In genomic region chr7:10973942-10974716, GRCh38 we compare ENCODE assay signal across 8 cellular contexts. TPM values are rescaled to one million over a fixed set of nuclear protein-coding genes. Genes with fewer than 3 reads are reported as not detected.
DNase-seq lines count a peak whose midpoint lies in the region; ATAC-seq lines count a peak whose summit lies in the region.

No MANE protein-coding gene starts in this region.

- peak in 1 of 3 donors; percentile 41 for DNase-seq in CD4-positive, CD25-positive, alpha-beta regulatory T cell
- DNase-seq in NCI-H82 treated with DMSO at 0.1 percent for 48 hours (lab: John Stamatoyannopoulos, UW; ENCODE audit: unreplicated experiment) (peak; percentile 24), left ventricle myocardium superior (peak; percentile 57), posterior cingulate gyrus (peak in 6 of 10 donors; percentile 14 to 80 (median 48)), NCI-H2081 (lab: John Stamatoyannopoulos, UW) (no peak)
- peak; percentile 22 for DNase-seq in activated naive CD8-positive, alpha-beta T cell treated with anti-CD3 and anti-CD28 coated beads for 36 hours

- H3K9me3 Mint-ChIP-seq in CD4-positive, CD25-positive, alpha-beta regulatory T cell: peaks cover 0 to under 1% (median 0%) of the 10 kb centered on the region in 7 donors
- peaks cover 1% of the 10 kb centered on the region for H3K9me3 Mint-ChIP-seq in activated naive CD8-positive, alpha-beta T cell treated with anti-CD3 and anti-CD28 coated beads for 36 hours

- peaks cover 5% of the 10 kb centered on the region for H3K27me3 ChIP-seq in CD4-positive, CD25-positive, alpha-beta regulatory T cell (ENCODE audit: control insufficient read depth, insufficient read depth, low read length)

- H3K9me3 ChIP-seq in CD4-positive, CD25-positive, alpha-beta regulatory T cell (ENCODE audit: control insufficient read depth in 2 of 2, low read length in 2 of 2): no peaks in the 10 kb centered on the region

- H3K4me3 Mint-ChIP-seq in CD4-positive, CD25-positive, alpha-beta regulatory T cell: peak overlapping the region; percentile 93 to 98 (median 96)
- peak overlapping the region; percentile 95 for H3K4me3 Mint-ChIP-seq in activated naive CD8-positive, alpha-beta T cell treated with anti-CD3 and anti-CD28 coated beads for 36 hours

- peaks cover 28 to 56% (median 37%) of the 10 kb centered on the region in 4 donors for H3K4me1 Mint-ChIP-seq in CD4-positive, CD25-positive, alpha-beta regulatory T cell
- H3K4me1 Mint-ChIP-seq in activated naive CD8-positive, alpha-beta T cell treated with anti-CD3 and anti-CD28 coated beads for 36 hours: peaks cover 36% of the 10 kb centered on the region

- peak overlapping the region; percentile 90 for H3K4me3 ChIP-seq in CD4-positive, CD25-positive, alpha-beta regulatory T cell (ENCODE audit: low read depth, low read length)

- peak overlapping the region; percentile 85 for H3K27ac ChIP-seq in CD4-positive, CD25-positive, alpha-beta regulatory T cell (ENCODE audit: insufficient read depth, low read length, poor library complexity, severe bottlenecking)

- peaks cover 30% of the 10 kb centered on the region for H3K4me1 ChIP-seq in CD4-positive, CD25-positive, alpha-beta regulatory T cell (ENCODE audit: control insufficient read depth, insufficient read depth, low read length, poor library complexity, severe bottlenecking)

- intact Hi-C loops in left ventricle myocardium superior (cut with micrococcal nuclease): no loop called here
- intact Hi-C loops in posterior cingulate gyrus (cut with DNase I): loop anchor here (1.0 kb wide), 1 partner anchor 34 kb away; a partner anchor contains a TSS

- ATAC-seq in CD4-positive, CD25-positive, alpha-beta regulatory T cell (ENCODE audit: low read depth in 2 of 2): peak; percentile 2
- peak; percentile 26 for ATAC-seq in GM18909 (IDR thresholded peaks at IDR 0.05; ENCODE audit: poor library complexity, unreplicated experiment)
- ATAC-seq in HG03103 (IDR thresholded peaks at IDR 0.05; ENCODE audit: low read depth, unreplicated experiment): peak; percentile 15
- peak; percentile 49 for ATAC-seq in left ventricle myocardium superior

- peaks cover 17% of the 10 kb centered on the region for H3K36me3 Mint-ChIP-seq in CD4-positive, CD25-positive, alpha-beta regulatory T cell
- peaks cover 30% of the 10 kb centered on the region for H3K36me3 Mint-ChIP-seq in activated naive CD8-positive, alpha-beta T cell treated with anti-CD3 and anti-CD28 coated beads for 36 hours

- H3K27ac Mint-ChIP-seq in CD4-positive, CD25-positive, alpha-beta regulatory T cell: peak overlapping the region; percentile 91 to 97 (median 93)
- peak overlapping the region; percentile 90 for H3K27ac Mint-ChIP-seq in activated naive CD8-positive, alpha-beta T cell treated with anti-CD3 and anti-CD28 coated beads for 36 hours

- H3K36me3 ChIP-seq in CD4-positive, CD25-positive, alpha-beta regulatory T cell (ENCODE audit: control insufficient read depth, insufficient read depth, low read length): peaks cover 2% of the 10 kb centered on the region

- H3K27me3 Mint-ChIP-seq in CD4-positive, CD25-positive, alpha-beta regulatory T cell: peaks cover 21% of the 10 kb centered on the region
- H3K27me3 Mint-ChIP-seq in activated naive CD8-positive, alpha-beta T cell treated with anti-CD3 and anti-CD28 coated beads for 36 hours: peaks cover 7% of the 10 kb centered on the region

RNA-seq across cellular contexts. Expression of gene PHF14, which starts 0.5 kb away (rescaled TPM):
- 31.1 TPM for total RNA-seq in CD4-positive, CD25-positive, alpha-beta regulatory T cell
- polyA plus RNA-seq in CD4-positive, CD25-positive, alpha-beta regulatory T cell: 10 to 100 TPM in 1 of 4 donors, 1 to 10 TPM in 3; 7.7 to 14.9 (median 9.0) TPM
- 10 to 100 TPM; 41.6 to 43.1 TPM for total RNA-seq in activated naive CD8-positive, alpha-beta T cell treated with anti-CD3 and anti-CD28 coated beads for 36 hours
- total RNA-seq in left ventricle myocardium superior: 16.4 TPM

Comparison
In these comparisons a context has a peak if more than half of its experiments do, and no peak if none do; other contexts are left out.
1. DNase-seq: peak in NCI-H82 treated with DMSO at 0.1 percent for 48 hours (single experiment), activated naive CD8-positive, alpha-beta T cell treated with anti-CD3 and anti-CD28 coated beads for 36 hours (single experiment), left ventricle myocardium superior (single experiment) and posterior cingulate gyrus (6 of 10); none in NCI-H2081 (0 of 2).
2. Peak in every context shown above with its lines, with median percentiles within 50 percentile points of each other: ATAC-seq.